1 cellular context compared by ENCODE assay signal in genomic region chr19:53865918-53866696, GRCh38.
TF ChIP-seq lines count a peak whose summit lies in the region.

No MANE protein-coding gene starts in this region.

TF ChIP-seq in HEK293, 187 proteins besides CTCF, POLR2A, EP300 and RAD21 (continued from another document):
- TF ChIP-seq, protein P1, sequence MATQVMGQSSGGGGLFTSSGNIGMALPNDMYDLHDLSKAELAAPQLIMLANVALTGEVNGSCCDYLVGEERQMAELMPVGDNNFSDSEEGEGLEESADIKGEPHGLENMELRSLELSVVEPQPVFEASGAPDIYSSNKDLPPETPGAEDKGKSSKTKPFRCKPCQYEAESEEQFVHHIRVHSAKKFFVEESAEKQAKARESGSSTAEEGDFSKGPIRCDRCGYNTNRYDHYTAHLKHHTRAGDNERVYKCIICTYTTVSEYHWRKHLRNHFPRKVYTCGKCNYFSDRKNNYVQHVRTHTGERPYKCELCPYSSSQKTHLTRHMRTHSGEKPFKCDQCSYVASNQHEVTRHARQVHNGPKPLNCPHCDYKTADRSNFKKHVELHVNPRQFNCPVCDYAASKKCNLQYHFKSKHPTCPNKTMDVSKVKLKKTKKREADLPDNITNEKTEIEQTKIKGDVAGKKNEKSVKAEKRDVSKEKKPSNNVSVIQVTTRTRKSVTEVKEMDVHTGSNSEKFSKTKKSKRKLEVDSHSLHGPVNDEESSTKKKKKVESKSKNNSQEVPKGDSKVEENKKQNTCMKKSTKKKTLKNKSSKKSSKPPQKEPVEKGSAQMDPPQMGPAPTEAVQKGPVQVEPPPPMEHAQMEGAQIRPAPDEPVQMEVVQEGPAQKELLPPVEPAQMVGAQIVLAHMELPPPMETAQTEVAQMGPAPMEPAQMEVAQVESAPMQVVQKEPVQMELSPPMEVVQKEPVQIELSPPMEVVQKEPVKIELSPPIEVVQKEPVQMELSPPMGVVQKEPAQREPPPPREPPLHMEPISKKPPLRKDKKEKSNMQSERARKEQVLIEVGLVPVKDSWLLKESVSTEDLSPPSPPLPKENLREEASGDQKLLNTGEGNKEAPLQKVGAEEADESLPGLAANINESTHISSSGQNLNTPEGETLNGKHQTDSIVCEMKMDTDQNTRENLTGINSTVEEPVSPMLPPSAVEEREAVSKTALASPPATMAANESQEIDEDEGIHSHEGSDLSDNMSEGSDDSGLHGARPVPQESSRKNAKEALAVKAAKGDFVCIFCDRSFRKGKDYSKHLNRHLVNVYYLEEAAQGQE (tag by site-specific recombination; IDR thresholded peaks at IDR 0.05): no peak
- TF ChIP-seq ZNF521 (tag by site-specific recombination; IDR thresholded peaks at IDR 0.05) (no peak), ZBTB26 (tag by site-specific recombination; optimal IDR thresholded peaks at IDR 0.05) (peak; percentile 58), PRDM2 (tag by site-specific recombination; IDR thresholded peaks at IDR 0.05; ENCODE audit: borderline replicate concordance) (no peak), ZNF155 (tag by site-specific recombination; IDR thresholded peaks at IDR 0.05) (no peak), KLF1 (tag by site-specific recombination; IDR thresholded peaks at IDR 0.05) (peak; percentile 80), SP3 (tag by site-specific recombination; IDR thresholded peaks at IDR 0.05) (peak; percentile 39), MZF1 (tag by site-specific recombination; IDR thresholded peaks at IDR 0.05; ENCODE audit: borderline replicate concordance) (no peak), SP2 (tag by site-specific recombination; IDR thresholded peaks at IDR 0.05) (peak; percentile 45), ZNF747 (tag by site-specific recombination; IDR thresholded peaks at IDR 0.05) (no peak), IKZF3 (tag by site-specific recombination; IDR thresholded peaks at IDR 0.05) (no peak), ZNF560 (tag by site-specific recombination; IDR thresholded peaks at IDR 0.05; ENCODE audit: borderline replicate concordance) (no peak), ZNF513 (tag by site-specific recombination; IDR thresholded peaks at IDR 0.05) (no peak), ZNF184 (tag by site-specific recombination; IDR thresholded peaks at IDR 0.05) (no peak), ZNF398 (tag by site-specific recombination; IDR thresholded peaks at IDR 0.05) (no peak), ZFHX2 (tag by site-specific recombination; conservative IDR thresholded peaks at IDR 0.05) (no peak), ZNF311 (tag by site-specific recombination; IDR thresholded peaks at IDR 0.05; ENCODE audit: borderline replicate concordance) (no peak), ZNF530 (tag by site-specific recombination; IDR thresholded peaks at IDR 0.05; ENCODE audit: low read depth) (no peak), ZNF169 (tag by site-specific recombination; IDR thresholded peaks at IDR 0.05) (no peak), ZBTB20 (tag by site-specific recombination; IDR thresholded peaks at IDR 0.05) (peak; percentile 71), KLF9 (tag by site-specific recombination; IDR thresholded peaks at IDR 0.05; ENCODE audit: low read depth) (no peak), ZNF623 (tag by site-specific recombination; IDR thresholded peaks at IDR 0.05) (no peak), ZBTB1 (tag by site-specific recombination; IDR thresholded peaks at IDR 0.05) (no peak), ZBTB8A (tag by site-specific recombination; IDR thresholded peaks at IDR 0.05) (peak; percentile 51; the same call in 1 of the 2 replicates), ZNF488 (tag by site-specific recombination; IDR thresholded peaks at IDR 0.05) (no peak), ZNF529 (tag by site-specific recombination; IDR thresholded peaks at IDR 0.05; ENCODE audit: insufficient replicate concordance) (no peak), ZBTB21 (tag by site-specific recombination; IDR thresholded peaks at IDR 0.05) (no peak), SCRT1 (tag by site-specific recombination; IDR thresholded peaks at IDR 0.05; ENCODE audit: borderline replicate concordance) (no peak)
- TF ChIP-seq, protein P2, sequence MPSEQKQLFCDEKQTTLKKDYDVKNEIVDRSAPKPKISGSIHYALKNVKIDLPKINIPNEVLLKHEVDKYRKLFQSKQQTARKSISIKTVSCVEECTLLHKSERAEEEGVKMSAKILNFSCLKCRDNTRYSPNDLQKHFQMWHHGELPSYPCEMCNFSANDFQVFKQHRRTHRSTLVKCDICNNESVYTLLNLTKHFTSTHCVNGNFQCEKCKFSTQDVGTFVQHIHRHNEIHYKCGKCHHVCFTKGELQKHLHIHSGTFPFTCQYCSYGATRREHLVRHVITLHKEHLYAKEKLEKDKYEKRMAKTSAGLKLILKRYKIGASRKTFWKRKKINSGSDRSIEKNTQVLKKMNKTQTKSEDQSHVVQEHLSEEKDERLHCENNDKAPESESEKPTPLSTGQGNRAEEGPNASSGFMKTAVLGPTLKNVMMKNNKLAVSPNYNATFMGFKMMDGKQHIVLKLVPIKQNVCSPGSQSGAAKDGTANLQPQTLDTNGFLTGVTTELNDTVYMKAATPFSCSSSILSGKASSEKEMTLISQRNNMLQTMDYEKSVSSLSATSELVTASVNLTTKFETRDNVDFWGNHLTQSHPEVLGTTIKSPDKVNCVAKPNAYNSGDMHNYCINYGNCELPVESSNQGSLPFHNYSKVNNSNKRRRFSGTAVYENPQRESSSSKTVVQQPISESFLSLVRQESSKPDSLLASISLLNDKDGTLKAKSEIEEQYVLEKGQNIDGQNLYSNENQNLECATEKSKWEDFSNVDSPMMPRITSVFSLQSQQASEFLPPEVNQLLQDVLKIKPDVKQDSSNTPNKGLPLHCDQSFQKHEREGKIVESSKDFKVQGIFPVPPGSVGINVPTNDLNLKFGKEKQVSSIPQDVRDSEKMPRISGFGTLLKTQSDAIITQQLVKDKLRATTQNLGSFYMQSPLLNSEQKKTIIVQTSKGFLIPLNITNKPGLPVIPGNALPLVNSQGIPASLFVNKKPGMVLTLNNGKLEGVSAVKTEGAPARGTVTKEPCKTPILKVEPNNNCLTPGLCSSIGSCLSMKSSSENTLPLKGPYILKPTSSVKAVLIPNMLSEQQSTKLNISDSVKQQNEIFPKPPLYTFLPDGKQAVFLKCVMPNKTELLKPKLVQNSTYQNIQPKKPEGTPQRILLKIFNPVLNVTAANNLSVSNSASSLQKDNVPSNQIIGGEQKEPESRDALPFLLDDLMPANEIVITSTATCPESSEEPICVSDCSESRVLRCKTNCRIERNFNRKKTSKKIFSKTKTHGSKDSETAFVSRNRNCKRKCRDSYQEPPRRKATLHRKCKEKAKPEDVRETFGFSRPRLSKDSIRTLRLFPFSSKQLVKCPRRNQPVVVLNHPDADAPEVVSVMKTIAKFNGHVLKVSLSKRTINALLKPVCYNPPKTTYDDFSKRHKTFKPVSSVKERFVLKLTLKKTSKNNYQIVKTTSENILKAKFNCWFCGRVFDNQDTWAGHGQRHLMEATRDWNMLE (tag by site-specific recombination; conservative IDR thresholded peaks at IDR 0.05; ENCODE audit: low read depth): no peak
